In genomic region chr11:127648604-127649003, GRCh38 we compare ENCODE assay signal across 21 cellular contexts.
"Had no signal": no experiment of that assay in that cellular context is flagged by ENCODE, and none has a peak within 500 bp of the region (broad histone marks: within the 10 kb centered on the region; RNA-seq: fewer than 3 reads in every experiment).

No MANE protein-coding gene starts in this region.

- H3K4me3 ChIP-seq: gastrocnemius medialis, heart right ventricle, left lung, lower lobe of right lung, neural progenitor cell, ovary, right atrium auricular region, smooth muscle cell, tibial nerve, upper lobe of right lung, vagina had no signal

- H3K36me3 ChIP-seq: gastrocnemius medialis, heart right ventricle, left lung, lower lobe of right lung, neural progenitor cell, ovary, right atrium auricular region, tibial nerve, upper lobe of right lung, vagina had no signal

- H3K9me3 ChIP-seq: gastrocnemius medialis, heart right ventricle, left lung, lower lobe of right lung, ovary, right atrium auricular region, tibial nerve, upper lobe of right lung, vagina had no signal

- DNase-seq: effector memory CD4-positive, alpha-beta T cell; gastrocnemius medialis; heart right ventricle; hypothalamus; islet precursor cell; left lung; lower lobe of right lung; nucleus accumbens; ovary; stimulated activated CD4-positive, alpha-beta T cell treated with anti-CD3 and anti-CD28 coated beads, Interleukin-4, amount 100 ng/mL, for 1 hour; stimulated activated CD8-positive, alpha-beta memory T cell treated with anti-CD3 and anti-CD28 coated beads, Interleukin-4, amount 100 ng/mL, for 48 hours; stimulated activated naive CD8-positive, alpha-beta T cell treated with anti-CD3 and anti-CD28 coated beads, Interleukin-15, Interleukin-2, amounts not matched to agents 100 U/mL and 50 U/mL, for 24 hours; upper lobe of right lung had no signal

- H3K27me3 ChIP-seq: gastrocnemius medialis, heart right ventricle, left lung, neural progenitor cell, ovary, right atrium auricular region, tibial nerve, upper lobe of right lung, vagina had no signal

- H2AFZ ChIP-seq: neural progenitor cell had no signal

- H3K4me2 ChIP-seq: neural progenitor cell, smooth muscle cell had no signal

- ATAC-seq: esophagus mucosa; gastrocnemius medialis; heart right ventricle; left lung; lower lobe of right lung; natural killer cell treated with Interleukin-12 subunit alpha and Interleukin-12 subunit beta and Interleukin-15 and Interleukin-18, amount 100 ng/mL, for 72 hours; stimulated activated effector memory CD8-positive, alpha-beta T cell treated with anti-CD3 and anti-CD28 coated beads, Interleukin-12 subunit alpha, Interleukin-12 subunit beta, amount 100 ng/mL, for 72 hours; stimulated activated naive CD8-positive, alpha-beta T cell treated with anti-CD3 and anti-CD28 coated beads, Interleukin-15, Interleukin-2, amounts not matched to agents 100 U/mL and 50 U/mL, for 24 hours; upper lobe of right lung had no signal

- H3K9ac ChIP-seq: neural progenitor cell had no signal

- H3K4me1 ChIP-seq: gastrocnemius medialis, heart right ventricle, left lung, lower lobe of right lung, neural progenitor cell, right atrium auricular region, tibial nerve, upper lobe of right lung, vagina had no signal

- H3K27ac ChIP-seq: gastrocnemius medialis, heart right ventricle, left lung, lower lobe of right lung, neural progenitor cell, ovary, right atrium auricular region, tibial nerve, upper lobe of right lung, vagina had no signal
